In genomic region chr5:157816682-157817268, GRCh38 we compare ENCODE assay signal across 9 cellular contexts. TPM values are rescaled to one million over a fixed set of nuclear protein-coding genes. Genes with fewer than 3 reads are reported as not detected.
A peak's percentile ranks its signal among the peaks of the same experiment; 100 is the strongest.
DNase-seq lines count a peak whose midpoint lies in the region; ATAC-seq, FAIRE-seq and TF ChIP-seq lines count a peak whose summit lies in the region.
"Had no signal": no experiment of that assay in that cellular context is flagged by ENCODE, and none has a peak within 500 bp of the region (broad histone marks: within the 10 kb centered on the region; RNA-seq: fewer than 3 reads in every experiment).

No MANE protein-coding gene starts in this region.

- no peaks in the 10 kb centered on the region for H3K27me3 Mint-ChIP-seq in progenitor cell of endocrine pancreas

- H4K20me1 ChIP-seq in Loucy (ENCODE audit: insufficient read depth, low read length, poor library complexity, severe bottlenecking), result peaks cover 37% of the 10 kb centered on the region

- peaks cover 10% of the 10 kb centered on the region for H3K36me3 Mint-ChIP-seq in progenitor cell of endocrine pancreas (ENCODE audit: insufficient read depth)

- DNase-seq in DMS79 treated with DMSO at 0.1 percent for 48 hours (lab: John Stamatoyannopoulos, UW) (peak; percentile 13), DMS79 (lab: John Stamatoyannopoulos, UW) (no peak), progenitor cell of endocrine pancreas (ENCODE audit: low spot score, unreplicated experiment) (no peak), HK-2 (ENCODE audit: unreplicated experiment) (no peak)

- H3K9me3 ChIP-seq in Loucy (ENCODE audit: insufficient read depth, low read depth, low read length), result no peaks in the 10 kb centered on the region

- no peaks in the 10 kb centered on the region for H3K9me2 ChIP-seq in Loucy (replicated peaks; ENCODE audit: low read depth, low read length)

- no peak overlapping the region for H3K27ac Mint-ChIP-seq in progenitor cell of endocrine pancreas

- H3K36me3 ChIP-seq in Loucy (ENCODE audit: insufficient read depth, low read length), result peaks cover 45% of the 10 kb centered on the region; the same call in 1 of the 2 replicates

- H2AFZ ChIP-seq in Loucy (ENCODE audit: low read length), result no peak overlapping the region

- H3F3A ChIP-seq in Loucy (ENCODE audit: low read depth), result no peaks in the 10 kb centered on the region

- no peaks in the 10 kb centered on the region for H3K4me1 ChIP-seq in Loucy (ENCODE audit: insufficient read depth, low read length, poor library complexity, severe bottlenecking)

- peak; percentile 88 for FAIRE-seq in colon (lab: Jason Lieb, UNC)

- H3K4me2 ChIP-seq in Loucy (ENCODE audit: low read depth, low read length, poor library complexity, severe bottlenecking), result no peak overlapping the region

- no peak for ATAC-seq in HG03439 (IDR thresholded peaks at IDR 0.05; ENCODE audit: unreplicated experiment)
- no peak for ATAC-seq in GM18868 (IDR thresholded peaks at IDR 0.05; ENCODE audit: unreplicated experiment)

- H3K27me3 ChIP-seq in Loucy (ENCODE audit: insufficient read depth, low read length, poor library complexity, severe bottlenecking), result no peaks in the 10 kb centered on the region
- H3K27me3 ChIP-seq: BLaER1 treated with 17β-estradiol and CSF1 and Interleukin-3, amounts not matched to agents 10 nM and 100 nM had no signal

- H3K79me2 ChIP-seq in Loucy (ENCODE audit: insufficient read depth, low read length), result peaks cover 37% of the 10 kb centered on the region

- no peak overlapping the region for H3K4me3 ChIP-seq in Loucy (ENCODE audit: low read length, poor library complexity, severe bottlenecking)
- H3K4me3 ChIP-seq: BLaER1 treated with 17β-estradiol and CSF1 and Interleukin-3, amounts not matched to agents 10 nM and 100 nM had no signal

- no peak overlapping the region for H3K4me3 Mint-ChIP-seq in progenitor cell of endocrine pancreas (ENCODE audit: low read depth)

- peaks cover 3% of the 10 kb centered on the region for H3K9me3 Mint-ChIP-seq in progenitor cell of endocrine pancreas (ENCODE audit: low read depth)

- H3K4me1 Mint-ChIP-seq in progenitor cell of endocrine pancreas (ENCODE audit: low read depth), result peaks cover 16% of the 10 kb centered on the region

- no peak overlapping the region for H3K9ac ChIP-seq in Loucy (ENCODE audit: low read depth, low read length, poor library complexity, severe bottlenecking)

- TF ChIP-seq CTCF in Loucy (conservative IDR thresholded peaks at IDR 0.05; ENCODE audit: low read length) (peak; percentile 51), progenitor cell of endocrine pancreas (IDR thresholded peaks at IDR 0.05; ENCODE audit: unreplicated experiment) (peak; percentile 76)

RNA-seq across cellular contexts. Expression of gene CLINT1, which starts 42.2 kb away (rescaled TPM):
- 78.7 and 82.3 TPM in 2 replicates for total RNA-seq in progenitor cell of endocrine pancreas
